In the genomic region with DNA sequence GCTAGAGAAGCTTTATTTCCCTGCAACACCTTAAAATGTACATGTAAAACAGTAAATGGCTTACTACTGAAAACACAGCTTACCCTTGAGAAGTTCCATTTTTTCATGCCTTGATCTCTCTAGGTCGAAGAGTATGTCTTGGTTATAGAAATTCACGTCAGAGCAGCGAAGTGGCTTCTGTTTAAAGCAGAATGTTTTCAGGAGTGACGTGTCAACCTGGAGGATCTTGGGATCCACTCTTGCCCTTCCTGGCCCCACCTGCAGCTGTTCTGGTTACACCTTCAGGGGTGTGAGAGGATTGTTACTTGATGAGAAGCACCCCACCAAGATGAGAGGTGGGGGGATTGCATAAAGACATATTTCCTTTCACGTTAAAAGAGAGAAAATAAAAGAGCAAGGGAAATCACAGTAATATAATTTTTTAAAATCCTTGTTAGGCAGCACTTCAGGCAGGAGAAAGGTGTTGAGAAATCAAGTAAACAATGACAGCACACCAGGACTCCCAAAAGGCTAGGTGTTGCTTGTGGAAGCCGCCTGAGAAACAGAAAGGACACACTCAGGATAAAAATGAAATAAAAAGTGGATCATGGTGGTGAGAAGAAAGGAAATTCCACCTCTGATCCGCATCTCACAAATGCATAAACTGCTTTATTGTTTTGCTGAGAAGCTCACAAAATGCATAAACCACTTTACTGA, we compare ENCODE assay signal across 24 cellular contexts.
DNase-seq lines count a peak whose midpoint lies in the region; ATAC-seq, FAIRE-seq and TF ChIP-seq lines count a peak whose summit lies in the region.
"Had no signal": no experiment of that assay in that cellular context is flagged by ENCODE, and none has a peak within 500 bp of the region (broad histone marks: within the 10 kb centered on the region; RNA-seq: fewer than 3 reads in every experiment).

No MANE protein-coding gene starts in this region.

- H3K27me3 ChIP-seq in PC-9 (ENCODE audit: insufficient read depth, low read depth): peaks cover 93% of the 10 kb centered on the region
- H3K27me3 ChIP-seq in endodermal cell (ENCODE audit: control insufficient read depth, insufficient read depth, low read length, poor library complexity, severe bottlenecking): no peaks in the 10 kb centered on the region
- peaks cover 2 to 16% of the 10 kb centered on the region in 2 experiments; a peak in 2 of 5 replicates for H3K27me3 ChIP-seq in HepG2 (ENCODE audit: control insufficient read depth in 1 of 2, insufficient read depth in 2 of 2, low read length in 2 of 2)
- H3K27me3 ChIP-seq: BLaER1 had no signal

- TF ChIP-seq POLR2A in HepG2 (IDR thresholded peaks at IDR 0.05; ENCODE audit: insufficient read depth in 1 of 2, low read depth in 2 of 2, low read length in 2 of 2): no peak

- H3K27me3 Mint-ChIP-seq in endodermal cell (ENCODE audit: insufficient read depth) (no peaks in the 10 kb centered on the region), nephron progenitor cell (ENCODE audit: low read depth, poor library complexity) (peaks cover 53% of the 10 kb centered on the region)

- no peak overlapping the region for H3K4me2 ChIP-seq in PC-9
- no peak overlapping the region for H3K4me2 ChIP-seq in HepG2 (ENCODE audit: low read depth, low read length)
- H3K4me2 ChIP-seq: BLaER1 had no signal

- H3K9ac ChIP-seq in endodermal cell (ENCODE audit: extremely low read depth, low read length, poor library complexity, severe bottlenecking): no peak overlapping the region
- H3K9ac ChIP-seq in HepG2 (ENCODE audit: insufficient read depth, low read depth, low read length): no peak overlapping the region
- H3K9ac ChIP-seq: BLaER1 had no signal

- H3K4me1 ChIP-seq in PC-9 (replicated peaks; ENCODE audit: insufficient read depth) (no peaks in the 10 kb centered on the region), endodermal cell (ENCODE audit: control insufficient read depth, insufficient read depth, low read length) (peaks cover 5% of the 10 kb centered on the region), HepG2 (ENCODE audit: insufficient read depth, low read length) (peaks cover 75% of the 10 kb centered on the region)
- H3K4me1 ChIP-seq: BLaER1 had no signal

- H2AFZ ChIP-seq in PC-9: 0 out of 2 replicates have a peak overlapping the region, but pooled peaks have one; percentile 7
- H2AFZ ChIP-seq in HepG2 (ENCODE audit: low read length): no peak overlapping the region

- FAIRE-seq in HepG2 (lab: Jason Lieb, UNC): no peak
- FAIRE-seq: G401.6, GM12891, HTR-8/SVneo had no signal

- TF ChIP-seq CTCF in PC-9 (conservative IDR thresholded peaks at IDR 0.05) (no peak), endodermal cell (conservative IDR thresholded peaks at IDR 0.05) (no peak), HepG2 (CRISPR knock-in tag; IDR thresholded peaks at IDR 0.05) (no peak), nephron progenitor cell (IDR thresholded peaks at IDR 0.05) (no peak)

- peak overlapping the region; percentile 30 for H3K27ac Mint-ChIP-seq in endodermal cell
- peak overlapping the region; percentile 62 for H3K27ac Mint-ChIP-seq in nephron progenitor cell
- H3K27ac Mint-ChIP-seq: CD8-positive, alpha-beta memory T cell; HFFc6; IgD-negative memory B cell had no signal

- H3K4me3 ChIP-seq in PC-9: no peak overlapping the region
- H3K4me3 ChIP-seq in endodermal cell (ENCODE audit: low read length): no peak overlapping the region
- H3K4me3 ChIP-seq in HepG2 (replicated peaks in 1 of 3; ENCODE audit: insufficient read depth in 1 of 3, low read depth in 2 of 3, low read length in 3 of 3): no peak overlapping the region
- H3K4me3 ChIP-seq: BLaER1 had no signal

- H3K36me3 Mint-ChIP-seq in endodermal cell (ENCODE audit: low read depth) (no peaks in the 10 kb centered on the region), nephron progenitor cell (ENCODE audit: low read depth) (peaks cover 15% of the 10 kb centered on the region)
- H3K36me3 Mint-ChIP-seq: CD8-positive, alpha-beta memory T cell; IgD-negative memory B cell had no signal

- CTCF ChIA-PET in PC-9 (lab: Charles Lee): no interaction called here
- CTCF ChIA-PET in HepG2 (lab: Yijun Ruan, JAX; ENCODE audit: low intra/inter-chr PET ratio, low total read pairs): no interaction called here

- POLR2A ChIA-PET in PC-9 (lab: Charles Lee; ENCODE audit: unreplicated experiment): no interaction called here
- POLR2A ChIA-PET in HepG2 (lab: Yijun Ruan, JAX): no interaction called here

- 89 to 92% methylated on average over 1 to 7 of the region's 7 CpGs for WGBS in endodermal cell (ENCODE audit: insufficient coverage in 1 of 2, insufficient read length in 1 of 2), 2 experiments
- WGBS in HepG2 (ENCODE audit: low lambda C conversion rate): 18% methylated on average over 7 of the region's 7 CpGs

- no peaks in the 10 kb centered on the region for H3F3A ChIP-seq in PC-9 (ENCODE audit: insufficient read depth, low read depth)

- H3K4me3 Mint-ChIP-seq in endodermal cell (no peak overlapping the region), nephron progenitor cell (no peak overlapping the region)
- H3K4me3 Mint-ChIP-seq: CD8-positive, alpha-beta memory T cell; HFFc6; IgD-negative memory B cell had no signal

- H3K9me3 Mint-ChIP-seq in endodermal cell: no peaks in the 10 kb centered on the region
- no peaks in the 10 kb centered on the region for H3K9me3 Mint-ChIP-seq in nephron progenitor cell
- H3K9me3 Mint-ChIP-seq: CD8-positive, alpha-beta memory T cell; HFFc6 had no signal

- H3K79me2 ChIP-seq in PC-9 (ENCODE audit: low read depth) (no peaks in the 10 kb centered on the region), HepG2 (ENCODE audit: insufficient read depth, low read length) (no peaks in the 10 kb centered on the region)

- TF ChIP-seq RAD21 in HepG2 (CRISPR knock-in tag; IDR thresholded peaks at IDR 0.05): no peak

- no peaks in the 10 kb centered on the region for H3K36me3 ChIP-seq in PC-9 (ENCODE audit: low read depth)
- H3K36me3 ChIP-seq in endodermal cell (ENCODE audit: control insufficient read depth, insufficient read depth, low read length): no peaks in the 10 kb centered on the region
- no peaks in the 10 kb centered on the region for H3K36me3 ChIP-seq in HepG2 (replicated peaks in 1 of 2; ENCODE audit: control insufficient read depth in 1 of 2, insufficient read depth in 2 of 2, low read length in 2 of 2)
- H3K36me3 ChIP-seq: BLaER1 had no signal

- in situ Hi-C loops in HepG2 (cut with HindIII; ENCODE audit: extremely low pct_ligation_motif_present, low pct_unique_long_range_greater_than_20kb): no loop called here

- TF ChIP-seq EP300 in HepG2 (IDR thresholded peaks at IDR 0.05; ENCODE audit: low read depth in 2 of 2, low read length in 2 of 2) (no peak), HepG2 (CRISPR knock-in tag; IDR thresholded peaks at IDR 0.05; ENCODE audit: borderline replicate concordance) (no peak)

- no peaks in the 10 kb centered on the region for H3K9me2 ChIP-seq in PC-9 (ENCODE audit: insufficient read depth)

- DNase-seq in PC-9 (no peak), endodermal cell (no peak), HepG2 (ENCODE audit: low spot score) (no peak), nephron progenitor cell (no peak), NCI-H2029 (lab: John Stamatoyannopoulos, UW) (no peak)
- no peak for DNase-seq in stimulated activated CD4-positive, alpha-beta T cell treated with anti-CD3 and anti-CD28 coated beads, Interleukin-2, amount 100 ng/mL, for 48 hours
- DNase-seq: 8988T; CD8-positive, alpha-beta memory T cell; COR-L47; DMS 273 treated with DMSO at 0.1 percent for 48 hours; DMS53; DND-41; EL; GOT3; H7; HFFc6 had no signal

- H4K20me1 ChIP-seq in PC-9 (ENCODE audit: insufficient read depth): no peaks in the 10 kb centered on the region
- H4K20me1 ChIP-seq in HepG2 (ENCODE audit: insufficient read depth, low read length): no peaks in the 10 kb centered on the region
- H4K20me1 ChIP-seq: BLaER1 had no signal

- H3K4me1 Mint-ChIP-seq in endodermal cell (peaks cover 12% of the 10 kb centered on the region), nephron progenitor cell (peaks cover 82% of the 10 kb centered on the region)
- H3K4me1 Mint-ChIP-seq: CD8-positive, alpha-beta memory T cell; IgD-negative memory B cell had no signal

- BruUV-seq in PC-9 (replicated peaks; lab: Mats Ljungman, UMichigan): no TSS peak
- BruUV-seq in HepG2 (replicated peaks; lab: Mats Ljungman, UMichigan): no TSS peak

- intact Hi-C loops in PC-9 (cut with micrococcal nuclease; ENCODE audit: unreplicated experiment): no loop called here
- intact Hi-C loops in HepG2 (cut with micrococcal nuclease; ENCODE audit: unreplicated experiment): no loop called here

- no peak overlapping the region for H3K27ac ChIP-seq in PC-9
- no peak overlapping the region for H3K27ac ChIP-seq in endodermal cell (ENCODE audit: low read depth, low read length)
- H3K27ac ChIP-seq in HepG2 (ENCODE audit: extremely low read length, insufficient read depth, low read length): no peak overlapping the region
- H3K27ac ChIP-seq: BLaER1 had no signal

- no peaks in the 10 kb centered on the region for H3K9me3 ChIP-seq in PC-9 (ENCODE audit: insufficient read depth, low read depth)
- H3K9me3 ChIP-seq in endodermal cell (ENCODE audit: control insufficient read depth, low read length): no peaks in the 10 kb centered on the region
- no peaks in the 10 kb centered on the region for H3K9me3 ChIP-seq in HepG2 (ENCODE audit: low read length)
- H3K9me3 ChIP-seq: BLaER1 had no signal

- no peak for ATAC-seq in HepG2
- no peak for ATAC-seq in GM19328 (IDR thresholded peaks at IDR 0.05; ENCODE audit: unreplicated experiment)
- no peak for ATAC-seq in GM18870 (IDR thresholded peaks at IDR 0.05; ENCODE audit: unreplicated experiment)
- ATAC-seq: HCT116 had no signal

TF ChIP-seq in HepG2, 621 proteins besides CTCF, POLR2A, EP300 and RAD21:
- TF ChIP-seq ZNF160 (CRISPR knock-in tag; IDR thresholded peaks at IDR 0.05): no peak
- TF ChIP-seq, protein P1, sequence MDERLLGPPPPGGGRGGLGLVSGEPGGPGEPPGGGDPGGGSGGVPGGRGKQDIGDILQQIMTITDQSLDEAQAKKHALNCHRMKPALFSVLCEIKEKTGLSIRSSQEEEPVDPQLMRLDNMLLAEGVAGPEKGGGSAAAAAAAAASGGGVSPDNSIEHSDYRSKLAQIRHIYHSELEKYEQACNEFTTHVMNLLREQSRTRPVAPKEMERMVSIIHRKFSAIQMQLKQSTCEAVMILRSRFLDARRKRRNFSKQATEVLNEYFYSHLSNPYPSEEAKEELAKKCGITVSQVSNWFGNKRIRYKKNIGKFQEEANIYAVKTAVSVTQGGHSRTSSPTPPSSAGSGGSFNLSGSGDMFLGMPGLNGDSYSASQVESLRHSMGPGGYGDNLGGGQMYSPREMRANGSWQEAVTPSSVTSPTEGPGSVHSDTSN (CRISPR knock-in tag; IDR thresholded peaks at IDR 0.05): no peak
- TF ChIP-seq ZNF367 (CRISPR knock-in tag; IDR thresholded peaks at IDR 0.05; ENCODE audit: borderline replicate concordance): no peak
- TF ChIP-seq CREB1 (IDR thresholded peaks at IDR 0.05): peak; percentile 68
- TF ChIP-seq CREB1 (CRISPR knock-in tag; IDR thresholded peaks at IDR 0.05): no peak
